8 cellular contexts compared by ENCODE assay signal in genomic region chr7:74658171-74659004, GRCh38. TPM values are rescaled to one million over a fixed set of nuclear protein-coding genes. Genes with fewer than 3 reads are reported as not detected.
DNase-seq lines count a peak whose midpoint lies in the region; ATAC-seq, FAIRE-seq and TF ChIP-seq lines count a peak whose summit lies in the region.

No MANE protein-coding gene starts in this region.

- H3K27ac ChIP-seq in smooth muscle cell (ENCODE audit: low read depth), result peak overlapping the region; percentile 87

- H3K9me3 Mint-ChIP-seq in activated B cell treated with CpG ODN at 0.5 μM for 24 hours (no peaks in the 10 kb centered on the region), immature natural killer cell (no peaks in the 10 kb centered on the region)

- H3K36me3 Mint-ChIP-seq in activated B cell treated with CpG ODN at 0.5 μM for 24 hours (ENCODE audit: low read depth) (peaks cover 13% of the 10 kb centered on the region), immature natural killer cell (no peaks in the 10 kb centered on the region)

- peaks cover 14% of the 10 kb centered on the region for H3F3A ChIP-seq in smooth muscle cell (ENCODE audit: low read depth)

- H3K27ac Mint-ChIP-seq in activated B cell treated with CpG ODN at 0.5 μM for 24 hours (peak overlapping the region; percentile 97), immature natural killer cell (peak overlapping the region; percentile 67 to 95 (median 90))

- peak overlapping the region; percentile 77 for H3K4me3 ChIP-seq in bronchial epithelial cell (ENCODE audit: low read depth, low read length)
- peak overlapping the region; percentile 99 for H3K4me3 ChIP-seq in smooth muscle cell

- H3K4me1 ChIP-seq in smooth muscle cell (ENCODE audit: low read depth), result peaks cover 47% of the 10 kb centered on the region

- DNase-seq in ACHN (peak; percentile 97), NCI-H2196 (lab: John Stamatoyannopoulos, UW; ENCODE audit: unreplicated experiment) (peak; percentile 96), activated B cell treated with CpG ODN at 0.5 μM for 24 hours (peak; percentile 93), bronchial epithelial cell (ENCODE audit: low read depth) (peak; percentile 71), immature natural killer cell (peak; percentile 92 to 93 (median 92)), smooth muscle cell (lab: John Stamatoyannopoulos, UW; ENCODE audit: unreplicated experiment) (peak; percentile 80)

- ATAC-seq in GM18873 (IDR thresholded peaks at IDR 0.05; ENCODE audit: low FRiP score, unreplicated experiment), result peak; percentile 22
- ATAC-seq in HG03108 (IDR thresholded peaks at IDR 0.05; ENCODE audit: unreplicated experiment), result peak; percentile 51
- ATAC-seq in activated B cell treated with CpG ODN at 0.5 μM for 24 hours (ENCODE audit: low read depth), result peak; percentile 47

- peaks cover 65% of the 10 kb centered on the region for H3K4me1 Mint-ChIP-seq in activated B cell treated with CpG ODN at 0.5 μM for 24 hours
- H3K4me1 Mint-ChIP-seq in immature natural killer cell, result peaks cover 54 to 64% of the 10 kb centered on the region in 2 donors

- POLR2A ChIA-PET in activated B cell treated with CpG ODN at 0.5 μM for 24 hours (lab: Charles Lee), result interaction anchor here (0.6 to 3.2 kb wide), 13 partner anchors 8 to 565 kb away, joined by 3 to 19 read pairs (median 6); no protein-coding TSS in a partner anchor

- H3K4me3 Mint-ChIP-seq in activated B cell treated with CpG ODN at 0.5 μM for 24 hours (peak overlapping the region; percentile 87), immature natural killer cell (peak overlapping the region; percentile 77 to 91 (median 85))

- H3K79me2 ChIP-seq in smooth muscle cell (ENCODE audit: low read depth), result peaks cover 48% of the 10 kb centered on the region

- peaks cover 48% of the 10 kb centered on the region for H4K20me1 ChIP-seq in smooth muscle cell (ENCODE audit: low read depth)

- intact Hi-C loops in activated B cell treated with CpG ODN at 0.5 μM for 24 hours (cut with micrococcal nuclease), result loop anchor here (2.0 to 10.0 kb wide), 5 partner anchors 34 to 1136 kb away; partner anchors contain the start of genes BAZ1B, CLIP2 and GTF2IRD1

- in situ Hi-C loops in ACHN (cut with HindIII; ENCODE audit: low pct_ligation_motif_present, low pct_unique_long_range_greater_than_20kb, low sequenced_read_pairs), result no loop called here

- H3K9me3 ChIP-seq in smooth muscle cell (replicated peaks; ENCODE audit: low read depth), result no peaks in the 10 kb centered on the region

- H3K27me3 Mint-ChIP-seq in activated B cell treated with CpG ODN at 0.5 μM for 24 hours (no peaks in the 10 kb centered on the region), immature natural killer cell (ENCODE audit: low read depth in 3 of 3) (peaks cover 16 to 38% (median 30%) of the 10 kb centered on the region in 3 donors)

- 2% methylated on average over 30 of the region's 108 CpGs for WGBS in smooth muscle cell (ENCODE audit: low lambda C conversion rate)

- FAIRE-seq in bronchial epithelial cell (lab: Jason Lieb, UNC), result no peak

- CTCF ChIA-PET in activated B cell treated with CpG ODN at 0.5 μM for 24 hours (lab: Charles Lee), result no interaction called here

- no peak for TF ChIP-seq CTCF in activated B cell treated with CpG ODN at 0.5 μM for 24 hours (IDR thresholded peaks at IDR 0.05)
- no peak for TF ChIP-seq CTCF in bronchial epithelial cell (IDR thresholded peaks at IDR 0.05; ENCODE audit: insufficient read depth, low read length, severe bottlenecking)
- TF ChIP-seq CTCF in smooth muscle cell (IDR thresholded peaks at IDR 0.05; ENCODE audit: borderline replicate concordance, insufficient read depth, poor library complexity, severe bottlenecking), result no peak

- H3K36me3 ChIP-seq in bronchial epithelial cell (ENCODE audit: control insufficient read depth, insufficient read depth, low read length) (peaks cover 3% of the 10 kb centered on the region), smooth muscle cell (ENCODE audit: low read depth) (no peaks in the 10 kb centered on the region)

- peak overlapping the region; percentile 97 for H3K4me2 ChIP-seq in smooth muscle cell

- H3K9ac ChIP-seq in smooth muscle cell (ENCODE audit: low read depth), result peak overlapping the region; percentile 90

- H3K27me3 ChIP-seq in bronchial epithelial cell (ENCODE audit: control insufficient read depth, insufficient read depth, low read length) (no peaks in the 10 kb centered on the region), smooth muscle cell (ENCODE audit: low read depth) (no peaks in the 10 kb centered on the region)

- H2AFZ ChIP-seq in smooth muscle cell (ENCODE audit: low read depth), result peak overlapping the region; percentile 89

RNA-seq across cellular contexts. Expression of gene GTF2I, which starts 0.9 kb away (rescaled TPM):
- total RNA-seq in activated B cell treated with CpG ODN at 0.5 μM for 24 hours (266 and 299 TPM in 2 replicates), bronchial epithelial cell (41.9 and 46.1 TPM in 2 replicates), smooth muscle cell (90.7 and 101 TPM in 2 replicates)
- polyA plus RNA-seq in immature natural killer cell (10 to 100 TPM; 37.2 to 82.0 (median 45.6) TPM), smooth muscle cell (63.9 and 86.1 TPM in 2 replicates)

Comparison
In these comparisons a context has a peak if more than half of its experiments do, and no peak if none do; other contexts are left out.
1. Peak in every context shown above with its lines: DNase-seq, ATAC-seq, H3K4me3 ChIP-seq and H3K27ac ChIP-seq.